Comparison of ENCODE assay signal across 25 cellular contexts in genomic region chr15:58682234-58682633, GRCh38.
DNase-seq lines count a peak whose midpoint lies in the region; ATAC-seq, FAIRE-seq and TF ChIP-seq lines count a peak whose summit lies in the region.
"Had no signal": no experiment of that assay in that cellular context is flagged by ENCODE, and none has a peak within 500 bp of the region (broad histone marks: within the 10 kb centered on the region; RNA-seq: fewer than 3 reads in every experiment).

No MANE protein-coding gene starts in this region.

- TF ChIP-seq EP300 in K562 (IDR thresholded peaks at IDR 0.05; ENCODE audit: low read length) (no peak), stomach (IDR thresholded peaks at IDR 0.05) (no peak)

- H3K4me1 ChIP-seq in K562 (replicated peaks in 1 of 2; ENCODE audit: control insufficient read depth in 2 of 2, insufficient read depth in 2 of 2, low read length in 2 of 2) = peaks cover 3 to 8% of the 10 kb centered on the region in 2 experiments; a peak in 3 of 5 replicates
- peaks cover 11% of the 10 kb centered on the region for H3K4me1 ChIP-seq in endothelial cell of umbilical vein (ENCODE audit: control insufficient read depth, extremely low read depth, insufficient read depth, low read length)
- peaks cover 4 to 14% (median 5%) of the 10 kb centered on the region in 4 donors for H3K4me1 ChIP-seq in stomach

- H3K4me2 ChIP-seq in K562 (ENCODE audit: insufficient read depth, low read length) = no peak overlapping the region
- peak overlapping the region; percentile 42 for H3K4me2 ChIP-seq in endothelial cell of umbilical vein (ENCODE audit: insufficient read depth, low read length)
- H3K4me2 ChIP-seq: A549 had no signal

- BruUV-seq in K562 (replicated peaks; lab: Mats Ljungman, UMichigan) (no TSS peak), endothelial cell of umbilical vein (replicated peaks; lab: Mats Ljungman, UMichigan) (no TSS peak)

- H3K9me3 Mint-ChIP-seq in natural killer cell = no peaks in the 10 kb centered on the region
- H3K9me3 Mint-ChIP-seq in natural killer cell treated with Interleukin-12 subunit alpha and Interleukin-12 subunit beta and Interleukin-15 and Interleukin-18, amount 100 ng/mL, for 72 hours = no peaks in the 10 kb centered on the region
- H3K9me3 Mint-ChIP-seq: CD14-positive monocyte; CD4-positive, alpha-beta memory T cell had no signal

- no peaks in the 10 kb centered on the region for H3K36me3 Mint-ChIP-seq in natural killer cell
- H3K36me3 Mint-ChIP-seq in natural killer cell treated with Interleukin-12 subunit alpha and Interleukin-12 subunit beta and Interleukin-15 and Interleukin-18, amount 100 ng/mL, for 72 hours = no peaks in the 10 kb centered on the region

- FAIRE-seq in K562 (lab: Jason Lieb, UNC) (no peak), endothelial cell of umbilical vein (lab: Jason Lieb, UNC) (no peak)
- FAIRE-seq: GM12891, GM18507, H1 had no signal

- H3K4me3 ChIP-seq in K562 (no peak overlapping the region), endothelial cell of umbilical vein (replicated peaks in 1 of 3; ENCODE audit: insufficient read depth in 1 of 3, low read depth in 1 of 3, low read length in 3 of 3) (no peak overlapping the region), stomach (no peak overlapping the region)
- H3K4me3 ChIP-seq: A549; BLaER1 treated with 17β-estradiol and CSF1 and Interleukin-3, amounts not matched to agents 10 nM and 100 nM had no signal

- H3K36me3 ChIP-seq in K562 (ENCODE audit: control insufficient read depth, insufficient read depth, low read length) (peaks cover 15% of the 10 kb centered on the region; the same call in 2 of the 3 replicates), endothelial cell of umbilical vein (ENCODE audit: control insufficient read depth in 2 of 2, extremely low read depth in 1 of 2, insufficient read depth in 2 of 2, low read length in 2 of 2) (no peaks in the 10 kb centered on the region), stomach (peaks cover 0 to 8% (median 2%) of the 10 kb centered on the region in 4 donors)

- H3K4me1 Mint-ChIP-seq in natural killer cell = peaks cover 43 to 46% of the 10 kb centered on the region in 2 donors
- peaks cover 17 to 23% of the 10 kb centered on the region in 2 donors for H3K4me1 Mint-ChIP-seq in natural killer cell treated with Interleukin-12 subunit alpha and Interleukin-12 subunit beta and Interleukin-15 and Interleukin-18, amount 100 ng/mL, for 72 hours (ENCODE audit: low read depth in 2 of 2)

- peak overlapping the region; percentile 32 to 70 for H3K27ac Mint-ChIP-seq in natural killer cell
- H3K27ac Mint-ChIP-seq in natural killer cell treated with Interleukin-12 subunit alpha and Interleukin-12 subunit beta and Interleukin-15 and Interleukin-18, amount 100 ng/mL, for 72 hours = peak overlapping the region in 1 of 2 donors; percentile 54
- H3K27ac Mint-ChIP-seq: CD14-positive monocyte had no signal

- intact Hi-C loops in natural killer cell (cut with micrococcal nuclease) (no loop called here), K562 (cut with micrococcal nuclease) (no loop called here), endothelial cell of umbilical vein (cut with micrococcal nuclease) (no loop called here), stomach (cut with DNase I; ENCODE audit: low total_unique reads) (no loop called here)

- H3K9me1 ChIP-seq in K562 (ENCODE audit: control insufficient read depth, insufficient read depth, low read length) (no peaks in the 10 kb centered on the region), endothelial cell of umbilical vein (replicated peaks; ENCODE audit: control insufficient read depth, extremely low read depth, insufficient read depth, low read length) (no peaks in the 10 kb centered on the region)

- H3K27me3 ChIP-seq in K562 (ENCODE audit: control insufficient read depth in 2 of 2, insufficient read depth in 2 of 2, low read length in 2 of 2) (no peaks in the 10 kb centered on the region), endothelial cell of umbilical vein (ENCODE audit: control insufficient read depth in 2 of 2, insufficient read depth in 2 of 2, low read length in 2 of 2) (no peaks in the 10 kb centered on the region), stomach (no peaks in the 10 kb centered on the region)
- H3K27me3 ChIP-seq: BE2C; BLaER1 treated with 17β-estradiol and CSF1 and Interleukin-3, amounts not matched to agents 10 nM and 100 nM had no signal

- TF ChIP-seq POLR2A in K562 (conservative IDR thresholded peaks at IDR 0.05) = no peak
- TF ChIP-seq POLR2A in endothelial cell of umbilical vein (IDR thresholded peaks at IDR 0.05; ENCODE audit: low read depth, low read length) = no peak
- no peak for TF ChIP-seq POLR2A in stomach (IDR thresholded peaks at IDR 0.05)

- POLR2A ChIA-PET in K562 (lab: Yijun Ruan, JAX) (no interaction called here), endothelial cell of umbilical vein (lab: Charles Lee) (no interaction called here)

- H3K9me3 ChIP-seq in K562 (replicated peaks; ENCODE audit: control insufficient read depth, insufficient read depth, low read depth, low read length) (no peaks in the 10 kb centered on the region), endothelial cell of umbilical vein (replicated peaks; ENCODE audit: control insufficient read depth, insufficient read depth, low read length) (no peaks in the 10 kb centered on the region), stomach (no peaks in the 10 kb centered on the region)
- H3K9me3 ChIP-seq: A549, BE2C had no signal

- no peak overlapping the region for H3K4me3 Mint-ChIP-seq in natural killer cell
- no peak overlapping the region for H3K4me3 Mint-ChIP-seq in natural killer cell treated with Interleukin-12 subunit alpha and Interleukin-12 subunit beta and Interleukin-15 and Interleukin-18, amount 100 ng/mL, for 72 hours
- H3K4me3 Mint-ChIP-seq: CD14-positive monocyte; CD4-positive, alpha-beta memory T cell had no signal

- CTCF ChIA-PET in K562 (lab: Yijun Ruan, JAX; ENCODE audit: low intra/inter-chr PET ratio) (no interaction called here), endothelial cell of umbilical vein (lab: Charles Lee) (no interaction called here)

- H2AFZ ChIP-seq in K562 (ENCODE audit: low read depth, low read length) = no peak overlapping the region
- H2AFZ ChIP-seq in endothelial cell of umbilical vein (ENCODE audit: low read depth, low read length) = no peak overlapping the region

- dilution Hi-C loops in endothelial cell of umbilical vein (cut with MboI; ENCODE audit: extremely low pct_ligation_motif_present, low sequenced_read_pairs) = no loop called here

- no peak for ATAC-seq in natural killer cell
- no peak for ATAC-seq in natural killer cell treated with Interleukin-12 subunit alpha and Interleukin-12 subunit beta and Interleukin-15 and Interleukin-18, amount 100 ng/mL, for 72 hours
- no peak for ATAC-seq in K562
- ATAC-seq in HG03521 (IDR thresholded peaks at IDR 0.05; ENCODE audit: unreplicated experiment) = no peak
- ATAC-seq: A549 had no signal

- H3K27me3 Mint-ChIP-seq in natural killer cell (ENCODE audit: low read depth in 2 of 2) = no peaks in the 10 kb centered on the region
- H3K27me3 Mint-ChIP-seq in natural killer cell treated with Interleukin-12 subunit alpha and Interleukin-12 subunit beta and Interleukin-15 and Interleukin-18, amount 100 ng/mL, for 72 hours = no peaks in the 10 kb centered on the region
- H3K27me3 Mint-ChIP-seq: CD4-positive, alpha-beta memory T cell had no signal

- H3K27ac ChIP-seq in K562 (ENCODE audit: extremely low read depth, low read depth, low read length) = no peak overlapping the region
- no peak overlapping the region for H3K27ac ChIP-seq in endothelial cell of umbilical vein (ENCODE audit: insufficient read depth, low read depth, low read length)
- H3K27ac ChIP-seq in stomach = no peak overlapping the region
- H3K27ac ChIP-seq: A549; BLaER1 treated with 17β-estradiol and CSF1 and Interleukin-3, amounts not matched to agents 10 nM and 100 nM had no signal

- no peak for TF ChIP-seq RAD21 in K562 (CRISPR knock-in tag; conservative IDR thresholded peaks at IDR 0.05 in 1 of 2, IDR thresholded peaks at IDR 0.05 in 1 of 2)

- H3K9ac ChIP-seq in K562 (ENCODE audit: insufficient read depth in 1 of 2, low read depth in 2 of 2, low read length in 2 of 2) (no peak overlapping the region), endothelial cell of umbilical vein (replicated peaks; ENCODE audit: extremely low read depth, insufficient read depth, low read length) (no peak overlapping the region)
- H3K9ac ChIP-seq: BLaER1 treated with 17β-estradiol and CSF1 and Interleukin-3, amounts not matched to agents 10 nM and 100 nM had no signal

- H3K79me2 ChIP-seq in K562 (ENCODE audit: control insufficient read depth, insufficient read depth, low read length) = peaks cover 59% of the 10 kb centered on the region
- peaks cover 12% of the 10 kb centered on the region for H3K79me2 ChIP-seq in endothelial cell of umbilical vein (ENCODE audit: control insufficient read depth, insufficient read depth, low read length)

- TF ChIP-seq CTCF in natural killer cell (IDR thresholded peaks at IDR 0.05) = no peak
- no peak for TF ChIP-seq CTCF in K562 (IDR thresholded peaks at IDR 0.05 in 2 of 3, conservative IDR thresholded peaks at IDR 0.05 in 1 of 3; ENCODE audit: insufficient read depth in 2 of 3, low read depth in 1 of 3, low read length in 3 of 3)
- TF ChIP-seq CTCF in endothelial cell of umbilical vein (IDR thresholded peaks at IDR 0.05; ENCODE audit: extremely low read depth in 1 of 2, insufficient read depth in 1 of 2, low read depth in 1 of 2, low read length in 2 of 2) = no peak
- no peak for TF ChIP-seq CTCF in stomach (IDR thresholded peaks at IDR 0.05)

- WGBS in K562 (ENCODE audit: insufficient coverage, low coverage, missing lambda C conversion rate) = 97% methylated on average over 2 of the region's 2 CpGs
- WGBS in stomach, 5 donors = 86 to 97% (median 93%) methylated on average over 2 of the region's 2 CpGs

- DNase-seq in natural killer cell (no peak), K562 (ENCODE audit: extremely low read depth in 1 of 4, low spot score in 3 of 4) (no peak), endothelial cell of umbilical vein (ENCODE audit: low read depth, low spot score) (peak; percentile 1), nucleus accumbens (lab: John Stamatoyannopoulos, UW) (no peak), stomach (no peak)
- DNase-seq in natural killer cell treated with Interleukin-12 subunit alpha and Interleukin-12 subunit beta and Interleukin-15 and Interleukin-18, amount 100 ng/mL, for 72 hours (ENCODE audit: low spot score) = no peak
- DNase-seq: 8988T; ACHN; AML-193; BE2C; Calu3; CD4-positive, alpha-beta memory T cell; COR-L47; DMS53; DMS79 treated with DMSO at 0.1 percent for 48 hours; GF-D8; H7; HCEC 1CT had no signal

- in situ Hi-C loops in K562 (cut with MboI) = no loop called here

- H4K20me1 ChIP-seq in K562 (replicated peaks; ENCODE audit: control insufficient read depth, insufficient read depth, low read length) (no peaks in the 10 kb centered on the region; the same call in 1 of the 2 replicates), endothelial cell of umbilical vein (replicated peaks; ENCODE audit: control insufficient read depth, extremely low read depth, insufficient read depth, low read length) (no peaks in the 10 kb centered on the region)

TF ChIP-seq in K562, 482 proteins besides CTCF, POLR2A, EP300 and RAD21 (continues in another document):
- TF ChIP-seq TSC22D4 (tag; IDR thresholded peaks at IDR 0.05) = no peak
